1 cellular context compared by ENCODE assay signal in the genomic region with DNA sequence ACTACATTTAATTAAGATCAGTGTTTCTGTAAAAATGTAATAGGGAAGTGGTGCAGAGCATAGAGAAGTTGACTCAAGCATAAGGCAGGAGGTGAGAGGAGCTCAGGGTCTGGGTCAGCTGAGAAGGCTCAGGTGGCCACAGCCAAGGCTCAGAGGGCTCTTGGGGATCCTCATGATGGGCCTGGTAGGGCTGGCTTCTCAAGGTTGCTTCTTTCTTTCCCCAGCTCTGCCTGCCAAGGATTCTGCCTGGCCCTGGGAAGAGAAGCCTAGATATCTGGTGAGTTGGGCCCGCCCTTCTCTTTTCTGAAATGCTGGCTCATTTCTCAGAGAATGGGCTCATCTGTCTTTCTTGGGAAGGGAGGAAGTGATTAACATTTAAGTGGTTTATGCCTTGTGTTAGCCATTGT.
TF ChIP-seq lines count a peak whose summit lies in the region.

No MANE protein-coding gene starts in this region.

TF ChIP-seq in SK-N-SH treated with all-trans-retinoic acid at 6 μM for 48 hours, 23 proteins besides CTCF, POLR2A, EP300 and RAD21 (continued from another document):
- no peak for TF ChIP-seq SNAI2 (CRISPR knock-in tag; IDR thresholded peaks at IDR 0.05)
